Comparison of ENCODE assay signal across 9 cellular contexts in genomic region chr1:109776911-109777310, GRCh38. TPM values are rescaled to one million over a fixed set of nuclear protein-coding genes. Genes with fewer than 3 reads are reported as not detected.
DNase-seq lines count a peak whose midpoint lies in the region; ATAC-seq, FAIRE-seq and TF ChIP-seq lines count a peak whose summit lies in the region.
"Had no signal": no experiment of that assay in that cellular context is flagged by ENCODE, and none has a peak within 500 bp of the region (broad histone marks: within the 10 kb centered on the region; RNA-seq: fewer than 3 reads in every experiment).

No MANE protein-coding gene starts in this region.

- H3K4me2 ChIP-seq in MM.1S (ENCODE audit: low read depth, low read length) = no peak overlapping the region

- no peaks in the 10 kb centered on the region for H3K9me3 ChIP-seq in MM.1S (replicated peaks; ENCODE audit: insufficient read depth, low read length)

- ATAC-seq in GM21367 (IDR thresholded peaks at IDR 0.05; ENCODE audit: unreplicated experiment) (peak; percentile 52), SK-N-SH treated with all-trans-retinoic acid at 6 μM for 48 hours (peak; percentile 85)

- H3K4me3 ChIP-seq in MM.1S (ENCODE audit: low read length) = no peak overlapping the region

- FAIRE-seq in urothelium cell line (lab: Jason Lieb, UNC) = peak; percentile 9

- peaks cover 5% of the 10 kb centered on the region for H3K27me3 Mint-ChIP-seq in glutamatergic neuron (ENCODE audit: unreplicated experiment)

- no peak overlapping the region for H3K27ac Mint-ChIP-seq in glutamatergic neuron (ENCODE audit: unreplicated experiment)
- H3K27ac Mint-ChIP-seq: IgD-negative memory B cell had no signal

- intact Hi-C loops in posterior vena cava (cut with DNase I) = loop anchor here in 1 of 2 donors (2.0 to 10.0 kb wide), 2 partner anchors 208 to 232 kb away; partner anchors contain the start of genes AHCYL1 and GNAI3

- DNase-seq in C1 segment of cervical spinal cord (lab: John Stamatoyannopoulos, UW) (peak in 12 of 14 donors; percentile 31 to 80 (median 72)), MM.1S (peak; percentile 60), glutamatergic neuron (peak; percentile 85), posterior vena cava (ENCODE audit: low spot score) (peak; percentile 94), urothelium cell line (ENCODE audit: low spot score) (peak; percentile 86)
- peak; percentile 68 for DNase-seq in activated naive CD4-positive, alpha-beta T cell treated with anti-CD3 and anti-CD28 coated beads, Interleukin-2, amount 50 U/mL, for 16 hours

- TF ChIP-seq CTCF in MM.1S (IDR thresholded peaks at IDR 0.05; ENCODE audit: low read length) (peak; percentile 74), glutamatergic neuron (IDR thresholded peaks at IDR 0.05; ENCODE audit: partially characterized antibody, unreplicated experiment) (peak; percentile 99)

- no peaks in the 10 kb centered on the region for H3K9me2 ChIP-seq in MM.1S (replicated peaks; ENCODE audit: insufficient read depth, low read length)

- no peaks in the 10 kb centered on the region for H3K4me1 Mint-ChIP-seq in glutamatergic neuron (ENCODE audit: low read depth, unreplicated experiment)

- no peak overlapping the region for H3K9ac ChIP-seq in MM.1S (ENCODE audit: low read length)

- H2AFZ ChIP-seq in MM.1S (ENCODE audit: low read length) = 0 out of 2 replicates have a peak overlapping the region, but pooled peaks have one; percentile 17

- no peaks in the 10 kb centered on the region for H3K36me3 ChIP-seq in MM.1S (replicated peaks; ENCODE audit: insufficient read depth, low read length)

- H3F3A ChIP-seq in MM.1S (ENCODE audit: insufficient read depth, low read length) = no peaks in the 10 kb centered on the region

- H3K4me1 ChIP-seq in MM.1S (ENCODE audit: low read length) = no peaks in the 10 kb centered on the region

- no peaks in the 10 kb centered on the region for H3K27me3 ChIP-seq in MM.1S (replicated peaks; ENCODE audit: insufficient read depth, low read length)

- H4K20me1 ChIP-seq in MM.1S (ENCODE audit: insufficient read depth, low read length) = no peaks in the 10 kb centered on the region

- H3K79me2 ChIP-seq in MM.1S (ENCODE audit: low read length) = no peaks in the 10 kb centered on the region

- no peaks in the 10 kb centered on the region for H3K9me3 Mint-ChIP-seq in glutamatergic neuron (ENCODE audit: unreplicated experiment)

- no peak overlapping the region for H3K27ac ChIP-seq in MM.1S (ENCODE audit: low read length)

- H3K4me3 Mint-ChIP-seq in glutamatergic neuron (ENCODE audit: unreplicated experiment) = no peak overlapping the region
- H3K4me3 Mint-ChIP-seq: IgD-negative memory B cell had no signal

- peaks cover 10% of the 10 kb centered on the region for H3K36me3 Mint-ChIP-seq in glutamatergic neuron (ENCODE audit: unreplicated experiment)
- H3K36me3 Mint-ChIP-seq: IgD-negative memory B cell had no signal

TF ChIP-seq in SK-N-SH treated with all-trans-retinoic acid at 6 μM for 48 hours, 23 proteins besides CTCF, POLR2A, EP300 and RAD21:
- TF ChIP-seq SNAI2 (CRISPR knock-in tag; IDR thresholded peaks at IDR 0.05) = no peak
- TF ChIP-seq ZNF8 (CRISPR knock-in tag; IDR thresholded peaks at IDR 0.05) = no peak
- no peak for TF ChIP-seq ESRRG (CRISPR knock-in tag; IDR thresholded peaks at IDR 0.05)
- no peak for TF ChIP-seq TCF4 (CRISPR knock-in tag; IDR thresholded peaks at IDR 0.05; ENCODE audit: borderline replicate concordance)
- no peak for TF ChIP-seq TOX (CRISPR knock-in tag; IDR thresholded peaks at IDR 0.05; ENCODE audit: borderline replicate concordance)
- TF ChIP-seq CSDC2 (CRISPR knock-in tag; IDR thresholded peaks at IDR 0.05) = no peak
- TF ChIP-seq POU6F1 (CRISPR knock-in tag; IDR thresholded peaks at IDR 0.05; ENCODE audit: borderline replicate concordance, low read depth) = no peak
- TF ChIP-seq PPARA (CRISPR knock-in tag; IDR thresholded peaks at IDR 0.05; ENCODE audit: borderline replicate concordance) = no peak
- no peak for TF ChIP-seq BACH2 (CRISPR knock-in tag; IDR thresholded peaks at IDR 0.05; ENCODE audit: borderline replicate concordance)
- TF ChIP-seq RARB (CRISPR knock-in tag; IDR thresholded peaks at IDR 0.05) = no peak
- no peak for TF ChIP-seq ZNF565 (CRISPR knock-in tag; conservative IDR thresholded peaks at IDR 0.05; ENCODE audit: low read depth)
- no peak for TF ChIP-seq GLIS3 (CRISPR knock-in tag; IDR thresholded peaks at IDR 0.05)
- no peak for TF ChIP-seq TSHZ2 (CRISPR knock-in tag; IDR thresholded peaks at IDR 0.05)
- TF ChIP-seq ZC3H10 (CRISPR knock-in tag; IDR thresholded peaks at IDR 0.05) = no peak
- TF ChIP-seq CREB5 (CRISPR knock-in tag; IDR thresholded peaks at IDR 0.05; ENCODE audit: low read depth) = no peak
TF ChIP-seq in SK-N-SH treated with all-trans-retinoic acid at 6 μM for 48 hours: peak in this region for 0.

RNA-seq across cellular contexts. Expression of gene EPS8L3, which starts 13.2 kb away (rescaled TPM):
- total RNA-seq in glutamatergic neuron (ENCODE audit: unreplicated experiment) = not detected
- total RNA-seq in posterior vena cava = not detected

RNA-seq across cellular contexts. Expression of gene GSTM3, which starts 36.1 kb away (rescaled TPM):
- total RNA-seq in glutamatergic neuron (ENCODE audit: unreplicated experiment) (8.3 TPM), posterior vena cava (10 to 100 TPM; 35.1 to 52.2 TPM)
